1 cellular context compared by ENCODE assay signal in the genomic region with DNA sequence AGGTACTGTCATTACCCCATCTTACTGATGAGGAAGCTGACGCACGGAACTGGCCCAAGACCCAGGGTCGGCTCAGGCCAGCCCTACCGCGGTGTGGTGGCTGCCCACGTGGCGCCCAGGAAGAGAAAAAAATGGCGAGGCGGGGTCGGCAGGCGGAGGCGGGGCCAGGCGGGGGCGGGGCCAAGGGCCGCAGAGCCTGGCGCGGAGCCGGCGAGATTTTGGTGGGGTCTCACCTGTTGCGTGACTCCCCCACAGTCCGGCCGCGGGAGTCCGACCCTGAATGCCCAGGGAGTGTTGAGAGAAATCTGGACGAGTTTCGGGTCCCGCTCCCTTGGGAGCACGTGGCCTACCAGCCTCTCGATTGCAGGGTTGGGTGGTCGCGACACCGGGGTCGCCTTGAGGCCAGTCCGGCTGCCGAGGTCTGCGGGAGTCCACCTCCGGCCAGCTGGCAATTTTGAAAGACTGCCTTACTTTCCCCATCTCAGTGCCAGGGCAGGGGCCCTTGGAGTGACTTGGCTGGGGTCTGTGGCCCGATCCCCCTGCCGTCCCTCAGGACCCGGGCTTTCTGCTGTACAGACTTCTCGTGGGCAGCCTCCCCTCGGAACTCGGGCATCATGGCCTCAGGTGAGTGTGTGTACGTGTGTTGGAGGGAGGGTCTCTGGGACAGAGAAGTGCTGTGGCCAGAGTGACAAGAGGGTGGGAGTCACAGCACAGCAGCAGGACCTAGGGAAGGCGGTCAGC.
TF ChIP-seq lines count a peak whose summit lies in the region.

AMPD2 (plus strand) TSS at position 183 of the 741 bp plus-strand sequence. CDS start 1,339 bp downstream, outside the sequence.

TF ChIP-seq in GM23338, 12 proteins besides CTCF, POLR2A, EP300 and RAD21 (continued from another document):
- TF ChIP-seq, protein P1, sequence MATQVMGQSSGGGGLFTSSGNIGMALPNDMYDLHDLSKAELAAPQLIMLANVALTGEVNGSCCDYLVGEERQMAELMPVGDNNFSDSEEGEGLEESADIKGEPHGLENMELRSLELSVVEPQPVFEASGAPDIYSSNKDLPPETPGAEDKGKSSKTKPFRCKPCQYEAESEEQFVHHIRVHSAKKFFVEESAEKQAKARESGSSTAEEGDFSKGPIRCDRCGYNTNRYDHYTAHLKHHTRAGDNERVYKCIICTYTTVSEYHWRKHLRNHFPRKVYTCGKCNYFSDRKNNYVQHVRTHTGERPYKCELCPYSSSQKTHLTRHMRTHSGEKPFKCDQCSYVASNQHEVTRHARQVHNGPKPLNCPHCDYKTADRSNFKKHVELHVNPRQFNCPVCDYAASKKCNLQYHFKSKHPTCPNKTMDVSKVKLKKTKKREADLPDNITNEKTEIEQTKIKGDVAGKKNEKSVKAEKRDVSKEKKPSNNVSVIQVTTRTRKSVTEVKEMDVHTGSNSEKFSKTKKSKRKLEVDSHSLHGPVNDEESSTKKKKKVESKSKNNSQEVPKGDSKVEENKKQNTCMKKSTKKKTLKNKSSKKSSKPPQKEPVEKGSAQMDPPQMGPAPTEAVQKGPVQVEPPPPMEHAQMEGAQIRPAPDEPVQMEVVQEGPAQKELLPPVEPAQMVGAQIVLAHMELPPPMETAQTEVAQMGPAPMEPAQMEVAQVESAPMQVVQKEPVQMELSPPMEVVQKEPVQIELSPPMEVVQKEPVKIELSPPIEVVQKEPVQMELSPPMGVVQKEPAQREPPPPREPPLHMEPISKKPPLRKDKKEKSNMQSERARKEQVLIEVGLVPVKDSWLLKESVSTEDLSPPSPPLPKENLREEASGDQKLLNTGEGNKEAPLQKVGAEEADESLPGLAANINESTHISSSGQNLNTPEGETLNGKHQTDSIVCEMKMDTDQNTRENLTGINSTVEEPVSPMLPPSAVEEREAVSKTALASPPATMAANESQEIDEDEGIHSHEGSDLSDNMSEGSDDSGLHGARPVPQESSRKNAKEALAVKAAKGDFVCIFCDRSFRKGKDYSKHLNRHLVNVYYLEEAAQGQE (IDR thresholded peaks at IDR 0.05; ENCODE audit: unreplicated experiment) = no peak
- no peak for TF ChIP-seq CREB1 (CRISPR knock-in tag; IDR thresholded peaks at IDR 0.05; ENCODE audit: low read depth)
